10 cellular contexts compared by ENCODE assay signal in genomic region chr2:100875516-100876230, GRCh38. TPM values are rescaled to one million over a fixed set of nuclear protein-coding genes. Genes with fewer than 3 reads are reported as not detected.
DNase-seq lines count a peak whose midpoint lies in the region; ATAC-seq and TF ChIP-seq lines count a peak whose summit lies in the region.
"Had no signal": no experiment of that assay in that cellular context is flagged by ENCODE, and none has a peak within 500 bp of the region (broad histone marks: within the 10 kb centered on the region; RNA-seq: fewer than 3 reads in every experiment).

No MANE protein-coding gene starts in this region.

- H3K4me3 ChIP-seq in upper lobe of left lung, result peak overlapping the region in 2 of 4 donors; percentile 16 to 25

- POLR2A ChIA-PET in WTC11 (lab: Charles Lee), result interaction anchor here (0.7 to 1.7 kb wide), 2 partner anchors 10 to 14 kb away, joined by 3 read pairs; no protein-coding TSS in a partner anchor

- peaks cover 2 to 4% of the 10 kb centered on the region in 2 donors for H3K36me3 Mint-ChIP-seq in activated naive CD4-positive, alpha-beta T cell treated with anti-CD3 and anti-CD28 coated beads, Interleukin-2, amount 50 U/mL, for 72 hours
- no peaks in the 10 kb centered on the region for H3K36me3 Mint-ChIP-seq in WTC11

- peak overlapping the region; percentile 4 to 36 (median 34) for H3K27ac ChIP-seq in upper lobe of left lung

- H3K27me3 Mint-ChIP-seq in WTC11 (ENCODE audit: low read depth), result no peaks in the 10 kb centered on the region

- TF ChIP-seq CTCF in WTC11 (IDR thresholded peaks at IDR 0.05) (no peak), upper lobe of left lung (IDR thresholded peaks at IDR 0.05) (no peak)

- TF ChIP-seq EP300 in upper lobe of left lung (IDR thresholded peaks at IDR 0.05), result peak in 1 of 4 donors; percentile 55

- 48 to 60% methylated on average over 20 of the region's 20 CpGs for WGBS in upper lobe of left lung, 2 donors

- H3K4me3 Mint-ChIP-seq in WTC11, result no peak overlapping the region
- H3K4me3 Mint-ChIP-seq: activated T-cell treated with anti-CD3 and anti-CD28 coated beads, Interleukin-2, amount 50 U/mL, for 4 hours had no signal

- peaks cover 0 to 7% (median 5%) of the 10 kb centered on the region in 4 donors for H3K4me1 ChIP-seq in upper lobe of left lung
- H3K4me1 ChIP-seq: BE2C had no signal

- DNase-seq in activated naive CD4-positive, alpha-beta T cell treated with anti-CD3 and anti-CD28 coated beads, Interleukin-2, amount 50 U/mL, for 72 hours (ENCODE audit: low spot score in 2 of 2), result no peak
- DNase-seq in activated naive CD4-positive, alpha-beta T cell treated with anti-CD3 and anti-CD28 coated beads, Interleukin-2, amount 50 U/mL, for 16 hours, result no peak
- DNase-seq in WTC11 (ENCODE audit: low spot score) (no peak), left colon (no peak), upper lobe of left lung (peak; percentile 55 to 56), ureter (ENCODE audit: low spot score) (no peak)
- DNase-seq: activated T-cell treated with anti-CD3 and anti-CD28 coated beads, Interleukin-2, amount 50 U/mL, for 4 hours; BE2C had no signal

- H3K36me3 ChIP-seq in upper lobe of left lung, result no peaks in the 10 kb centered on the region
- H3K36me3 ChIP-seq: BE2C had no signal

- H3K4me1 Mint-ChIP-seq in WTC11, result peaks cover 21% of the 10 kb centered on the region

- no peak for TF ChIP-seq POLR2A in upper lobe of left lung (IDR thresholded peaks at IDR 0.05)

- intact Hi-C loops in left colon (cut with DNase I, micrococcal nuclease), result no loop called here

- peak overlapping the region; percentile 67 to 81 for H3K27ac Mint-ChIP-seq in activated naive CD4-positive, alpha-beta T cell treated with anti-CD3 and anti-CD28 coated beads, Interleukin-2, amount 50 U/mL, for 72 hours
- no peak overlapping the region for H3K27ac Mint-ChIP-seq in WTC11

- peak; percentile 82 to 85 for ATAC-seq in activated naive CD4-positive, alpha-beta T cell treated with anti-CD3 and anti-CD28 coated beads, Interleukin-2, amount 50 U/mL, for 72 hours
- ATAC-seq in WTC11 (no peak), left colon (peak; percentile 58), upper lobe of left lung (ENCODE audit: low FRiP score in 2 of 2) (peak; percentile 49 to 68), HG02973 (IDR thresholded peaks at IDR 0.05; ENCODE audit: unreplicated experiment) (no peak), HG03521 (IDR thresholded peaks at IDR 0.05; ENCODE audit: unreplicated experiment) (no peak)

- H3K9me3 ChIP-seq in upper lobe of left lung, result no peaks in the 10 kb centered on the region
- H3K9me3 ChIP-seq: BE2C had no signal

- CTCF ChIA-PET in WTC11 (lab: Charles Lee), result no interaction called here

- H3K9me3 Mint-ChIP-seq in activated naive CD4-positive, alpha-beta T cell treated with anti-CD3 and anti-CD28 coated beads, Interleukin-2, amount 50 U/mL, for 72 hours, result peaks cover 0 to 4% of the 10 kb centered on the region in 2 donors
- H3K9me3 Mint-ChIP-seq in WTC11, result no peaks in the 10 kb centered on the region
- H3K9me3 Mint-ChIP-seq: activated T-cell treated with anti-CD3 and anti-CD28 coated beads, Interleukin-2, amount 50 U/mL, for 4 hours had no signal

- no peaks in the 10 kb centered on the region for H3K27me3 ChIP-seq in upper lobe of left lung
- H3K27me3 ChIP-seq: BE2C had no signal

TF ChIP-seq in WTC11, 78 proteins besides CTCF, POLR2A, EP300 and RAD21:
- TF ChIP-seq GABPB1 (CRISPR knock-in tag; IDR thresholded peaks at IDR 0.05) (peak; percentile 33; the same call in 1 of the 2 replicates), ZNF423 (CRISPR knock-in tag; IDR thresholded peaks at IDR 0.05) (no peak)
- TF ChIP-seq, protein P1, sequence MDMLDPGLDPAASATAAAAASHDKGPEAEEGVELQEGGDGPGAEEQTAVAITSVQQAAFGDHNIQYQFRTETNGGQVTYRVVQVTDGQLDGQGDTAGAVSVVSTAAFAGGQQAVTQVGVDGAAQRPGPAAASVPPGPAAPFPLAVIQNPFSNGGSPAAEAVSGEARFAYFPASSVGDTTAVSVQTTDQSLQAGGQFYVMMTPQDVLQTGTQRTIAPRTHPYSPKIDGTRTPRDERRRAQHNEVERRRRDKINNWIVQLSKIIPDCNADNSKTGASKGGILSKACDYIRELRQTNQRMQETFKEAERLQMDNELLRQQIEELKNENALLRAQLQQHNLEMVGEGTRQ (CRISPR knock-in tag; IDR thresholded peaks at IDR 0.05), result peak; percentile 13; the same call in 1 of the 2 replicates

RNA-seq across cellular contexts. Expression of gene NPAS2, which starts 55.7 kb away (rescaled TPM):
- 10 to 100 TPM in 1 of 2 donors, 1 to 10 TPM in 1; 3.1 to 20.9 TPM for total RNA-seq in activated naive CD4-positive, alpha-beta T cell treated with anti-CD3 and anti-CD28 coated beads, Interleukin-2, amount 50 U/mL, for 72 hours
- total RNA-seq in WTC11 (2021) (1.9 to 3.7 TPM (median 2.6 TPM) in 3 replicates), left colon (10 to 100 TPM; 59.5 to 59.6 TPM), upper lobe of left lung (10 to 100 TPM; 13.8 to 52.5 (median 23.0) TPM), ureter (102 TPM)

Comparison
In these comparisons a context has a peak if more than half of its experiments do, and no peak if none do; other contexts are left out.
1. ATAC-seq: peak in activated naive CD4-positive, alpha-beta T cell treated with anti-CD3 and anti-CD28 coated beads, Interleukin-2, amount 50 U/mL, for 72 hours (2 of 2), left colon (single experiment) and upper lobe of left lung (2 of 2); none in WTC11 (single experiment), HG02973 (single experiment) and HG03521 (single experiment).
2. DNase-seq: peak in upper lobe of left lung (2 of 2); none in activated naive CD4-positive, alpha-beta T cell treated with anti-CD3 and anti-CD28 coated beads, Interleukin-2, amount 50 U/mL, for 72 hours (0 of 2), activated naive CD4-positive, alpha-beta T cell treated with anti-CD3 and anti-CD28 coated beads, Interleukin-2, amount 50 U/mL, for 16 hours (single experiment), WTC11 (single experiment), left colon (0 of 2) and ureter (single experiment).